ENCODE assay signal across 2 cellular contexts in genomic region chr17:61414936-61415251, GRCh38.
TF ChIP-seq lines count a peak whose summit lies in the region.

No MANE protein-coding gene starts in this region.

TF ChIP-seq in HEK293, 187 proteins besides CTCF, POLR2A, EP300 and RAD21 (continued from another document):
- no peak for TF ChIP-seq ZFP41 (tag by site-specific recombination; IDR thresholded peaks at IDR 0.05; ENCODE audit: borderline replicate concordance)
- no peak for TF ChIP-seq ZNF544 (tag by site-specific recombination; IDR thresholded peaks at IDR 0.05)
- TF ChIP-seq PRDM10 (tag by site-specific recombination; IDR thresholded peaks at IDR 0.05): peak; percentile 53; the same call in 1 of the 2 replicates
- TF ChIP-seq ZNF585B (tag by site-specific recombination; IDR thresholded peaks at IDR 0.05): no peak
- TF ChIP-seq ATF2 (tag by site-specific recombination; IDR thresholded peaks at IDR 0.05; ENCODE audit: low read depth): no peak

TF ChIP-seq in WTC11, 78 proteins besides CTCF, POLR2A, EP300 and RAD21 (continued from another document):
- TF ChIP-seq SMAD3 (CRISPR knock-in tag; IDR thresholded peaks at IDR 0.05; ENCODE audit: borderline replicate concordance) (no peak), RORB (CRISPR knock-in tag; IDR thresholded peaks at IDR 0.05) (no peak), SOX15 (CRISPR knock-in tag; IDR thresholded peaks at IDR 0.05) (no peak), EMX1 (CRISPR knock-in tag; IDR thresholded peaks at IDR 0.05) (no peak), IRF1 (CRISPR knock-in tag; IDR thresholded peaks at IDR 0.05) (no peak), ZNF232 (CRISPR knock-in tag; IDR thresholded peaks at IDR 0.05) (no peak), AFF4 (CRISPR knock-in tag; IDR thresholded peaks at IDR 0.05; ENCODE audit: borderline replicate concordance) (no peak), AR (CRISPR knock-in tag; IDR thresholded peaks at IDR 0.05) (no peak), CREM (CRISPR knock-in tag; IDR thresholded peaks at IDR 0.05) (no peak), ZNF121 (CRISPR knock-in tag; IDR thresholded peaks at IDR 0.05) (no peak), ZNF671 (CRISPR knock-in tag; IDR thresholded peaks at IDR 0.05) (no peak), PRRX2 (CRISPR knock-in tag; IDR thresholded peaks at IDR 0.05) (no peak), CBFB (CRISPR knock-in tag; IDR thresholded peaks at IDR 0.05; ENCODE audit: low read depth) (no peak), TEAD1 (CRISPR knock-in tag; IDR thresholded peaks at IDR 0.05) (no peak), OVOL2 (CRISPR knock-in tag; IDR thresholded peaks at IDR 0.05; ENCODE audit: borderline replicate concordance) (no peak)
